Comparison of ENCODE assay signal across 1 cellular context in genomic region chr6:170152111-170152926, GRCh38.
TF ChIP-seq lines count a peak whose summit lies in the region.

No MANE protein-coding gene starts in this region.

TF ChIP-seq in IMR-90, 13 proteins besides CTCF, POLR2A, EP300 and RAD21 (continued from another document):
- TF ChIP-seq, protein P1, sequence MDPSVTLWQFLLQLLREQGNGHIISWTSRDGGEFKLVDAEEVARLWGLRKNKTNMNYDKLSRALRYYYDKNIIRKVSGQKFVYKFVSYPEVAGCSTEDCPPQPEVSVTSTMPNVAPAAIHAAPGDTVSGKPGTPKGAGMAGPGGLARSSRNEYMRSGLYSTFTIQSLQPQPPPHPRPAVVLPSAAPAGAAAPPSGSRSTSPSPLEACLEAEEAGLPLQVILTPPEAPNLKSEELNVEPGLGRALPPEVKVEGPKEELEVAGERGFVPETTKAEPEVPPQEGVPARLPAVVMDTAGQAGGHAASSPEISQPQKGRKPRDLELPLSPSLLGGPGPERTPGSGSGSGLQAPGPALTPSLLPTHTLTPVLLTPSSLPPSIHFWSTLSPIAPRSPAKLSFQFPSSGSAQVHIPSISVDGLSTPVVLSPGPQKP (IDR thresholded peaks at IDR 0.05; ENCODE audit: borderline replicate concordance, low read depth, low read length), result no peak
- TF ChIP-seq USF2 (IDR thresholded peaks at IDR 0.05; ENCODE audit: low read depth, low read length) (no peak), RFX5 (IDR thresholded peaks at IDR 0.05; ENCODE audit: low read depth, low read length) (no peak), CEBPB (IDR thresholded peaks at IDR 0.05; ENCODE audit: low read depth, low read length) (no peak)
